Comparison of ENCODE assay signal across 19 cellular contexts in genomic region chr16:85252014-85252413, GRCh38.
DNase-seq lines count a peak whose midpoint lies in the region; ATAC-seq, FAIRE-seq and TF ChIP-seq lines count a peak whose summit lies in the region.
"Had no signal": no experiment of that assay in that cellular context is flagged by ENCODE, and none has a peak within 500 bp of the region (broad histone marks: within the 10 kb centered on the region; RNA-seq: fewer than 3 reads in every experiment).

No MANE protein-coding gene starts in this region.

- H3K36me3 ChIP-seq in HepG2 (replicated peaks in 1 of 2; ENCODE audit: control insufficient read depth in 1 of 2, insufficient read depth in 2 of 2, low read length in 2 of 2) (no peaks in the 10 kb centered on the region), right lobe of liver (no peaks in the 10 kb centered on the region), NT2/D1 (ENCODE audit: insufficient read depth, insufficient read length, low read length) (no peaks in the 10 kb centered on the region)

- peaks cover 6% of the 10 kb centered on the region for H3K4me1 ChIP-seq in HepG2 (ENCODE audit: insufficient read depth, low read length)
- H3K4me1 ChIP-seq in right lobe of liver, result peaks cover 0 to 24% (median 2%) of the 10 kb centered on the region in 4 donors
- peaks cover 35% of the 10 kb centered on the region for H3K4me1 ChIP-seq in NT2/D1 (ENCODE audit: insufficient read depth, insufficient read length)
- H3K4me1 ChIP-seq: A549 had no signal

- in situ Hi-C loops in HepG2 (cut with HindIII; ENCODE audit: extremely low pct_ligation_motif_present, low pct_unique_long_range_greater_than_20kb), result no loop called here

- no TSS peak for BruUV-seq in HepG2 (replicated peaks; lab: Mats Ljungman, UMichigan)

- H3K9me3 ChIP-seq in HepG2 (ENCODE audit: low read length), result no peaks in the 10 kb centered on the region
- H3K9me3 ChIP-seq in right lobe of liver, result no peaks in the 10 kb centered on the region
- no peaks in the 10 kb centered on the region for H3K9me3 ChIP-seq in NT2/D1 (ENCODE audit: insufficient read depth, low read length)
- H3K9me3 ChIP-seq: A549 had no signal

- peaks cover 10% of the 10 kb centered on the region for H3K27me3 Mint-ChIP-seq in endothelial cell (ENCODE audit: unreplicated experiment)

- H4K20me1 ChIP-seq in HepG2 (ENCODE audit: insufficient read depth, low read length), result peaks cover 6% of the 10 kb centered on the region; the same call in 1 of the 2 replicates

- TF ChIP-seq POLR2A in HepG2 (IDR thresholded peaks at IDR 0.05; ENCODE audit: insufficient read depth in 1 of 2, low read depth in 2 of 2, low read length in 2 of 2) (no peak), right lobe of liver (IDR thresholded peaks at IDR 0.05) (no peak)

- no peak overlapping the region for H3K4me2 ChIP-seq in HepG2 (ENCODE audit: low read depth, low read length)
- H3K4me2 ChIP-seq: A549, GM23338 had no signal

- H3K4me3 ChIP-seq in HepG2 (replicated peaks in 1 of 3; ENCODE audit: insufficient read depth in 1 of 3, low read depth in 2 of 3, low read length in 3 of 3) (no peak overlapping the region), right lobe of liver (no peak overlapping the region), NT2/D1 (ENCODE audit: insufficient read length, low read depth) (no peak overlapping the region)
- H3K4me3 ChIP-seq: A549, GM23338 had no signal

- TF ChIP-seq EP300 in HepG2 (IDR thresholded peaks at IDR 0.05; ENCODE audit: low read depth in 2 of 2, low read length in 2 of 2) (no peak), HepG2 (CRISPR knock-in tag; IDR thresholded peaks at IDR 0.05; ENCODE audit: borderline replicate concordance) (no peak)

- intact Hi-C loops in HepG2 (cut with micrococcal nuclease; ENCODE audit: unreplicated experiment) (no loop called here), right lobe of liver (cut with DNase I) (no loop called here)

- no peaks in the 10 kb centered on the region for H3K79me2 ChIP-seq in HepG2 (ENCODE audit: insufficient read depth, low read length)

- CTCF ChIA-PET in HepG2 (lab: Yijun Ruan, JAX; ENCODE audit: low intra/inter-chr PET ratio, low total read pairs), result no interaction called here

- TF ChIP-seq CTCF in HepG2 (CRISPR knock-in tag; IDR thresholded peaks at IDR 0.05) (no peak), right lobe of liver (IDR thresholded peaks at IDR 0.05) (no peak), endothelial cell (IDR thresholded peaks at IDR 0.05; ENCODE audit: unreplicated experiment) (no peak)

- no peak overlapping the region for H2AFZ ChIP-seq in HepG2 (ENCODE audit: low read length)
- H2AFZ ChIP-seq: GM23338 had no signal

- H3K9ac ChIP-seq in HepG2 (ENCODE audit: insufficient read depth, low read depth, low read length) (no peak overlapping the region), NT2/D1 (ENCODE audit: insufficient read length, low read depth) (peak overlapping the region; percentile 25)

- 66% methylated on average over 14 of the region's 14 CpGs for WGBS in HepG2 (ENCODE audit: low lambda C conversion rate)
- WGBS in right lobe of liver (ENCODE audit: insufficient coverage, low coverage, low lambda C conversion rate, missing lambda C conversion rate), result no CpG with 5 or more reads among the region's 14 CpGs

- DNase-seq in HepG2 (ENCODE audit: low spot score) (no peak), right lobe of liver (no peak), NT2/D1 (ENCODE audit: low read depth, low spot score) (no peak), endothelial cell (ENCODE audit: low spot score) (no peak)
- no peak for DNase-seq in activated CD4-positive, alpha-beta T cell treated with anti-CD3 and anti-CD28 coated beads for 4 hours
- DNase-seq: CD4-positive, alpha-beta T cell; COR-L47; DMS79; NCI-H1092 treated with DMSO at 0.1 percent for 48 hours; NCI-H1436 treated with DMSO at 0.1 percent for 48 hours; NCI-H1930; NCI-H526; Right ventricle myocardium superior; T-helper 2 cell had no signal

- H3K36me3 Mint-ChIP-seq in endothelial cell (ENCODE audit: low read depth, unreplicated experiment), result peaks cover 2% of the 10 kb centered on the region

- H3K4me3 Mint-ChIP-seq in endothelial cell (ENCODE audit: unreplicated experiment), result no peak overlapping the region
- H3K4me3 Mint-ChIP-seq: B cell; CD4-positive, alpha-beta T cell; GM23338 had no signal

- peak overlapping the region; percentile 13 for H3K27ac Mint-ChIP-seq in endothelial cell (ENCODE audit: unreplicated experiment)
- H3K27ac Mint-ChIP-seq: B cell; CD4-positive, alpha-beta T cell; GM23338 had no signal

- H3K27me3 ChIP-seq in HepG2 (ENCODE audit: control insufficient read depth in 1 of 2, insufficient read depth in 2 of 2, low read length in 2 of 2) (no peaks in the 10 kb centered on the region; a peak in 1 of 5 replicates), right lobe of liver (no peaks in the 10 kb centered on the region), NT2/D1 (ENCODE audit: insufficient read depth, insufficient read length) (no peaks in the 10 kb centered on the region)

- no peak for FAIRE-seq in HepG2 (lab: Jason Lieb, UNC)
- FAIRE-seq: A549 had no signal

- POLR2A ChIA-PET in HepG2 (lab: Yijun Ruan, JAX), result no interaction called here

- TF ChIP-seq RAD21 in HepG2 (CRISPR knock-in tag; IDR thresholded peaks at IDR 0.05), result no peak

- no peaks in the 10 kb centered on the region for H3K9me3 Mint-ChIP-seq in endothelial cell (ENCODE audit: unreplicated experiment)
- H3K9me3 Mint-ChIP-seq: CD4-positive, alpha-beta T cell; GM23338 had no signal

- H3K27ac ChIP-seq in HepG2 (ENCODE audit: extremely low read length, insufficient read depth, low read length) (no peak overlapping the region), right lobe of liver (no peak overlapping the region)
- H3K27ac ChIP-seq: A549 had no signal

- H3K4me1 Mint-ChIP-seq in endothelial cell (ENCODE audit: unreplicated experiment), result no peaks in the 10 kb centered on the region
- H3K4me1 Mint-ChIP-seq: B cell had no signal

- ATAC-seq in HepG2, result no peak
- ATAC-seq in right lobe of liver, result no peak
- no peak for ATAC-seq in HG03469 (IDR thresholded peaks at IDR 0.05; ENCODE audit: unreplicated experiment)
- ATAC-seq in GM19467 (IDR thresholded peaks at IDR 0.05; ENCODE audit: unreplicated experiment), result no peak

TF ChIP-seq in HepG2, 621 proteins besides CTCF, POLR2A, EP300 and RAD21:
- TF ChIP-seq SMAD9 (CRISPR knock-in tag; IDR thresholded peaks at IDR 0.05) (no peak), MEF2D (CRISPR knock-in tag; IDR thresholded peaks at IDR 0.05) (no peak), ZNF652 (CRISPR knock-in tag; IDR thresholded peaks at IDR 0.05; ENCODE audit: borderline replicate concordance, low read depth) (no peak), ZNF205 (CRISPR knock-in tag; IDR thresholded peaks at IDR 0.05) (peak; percentile 39; the same call in 1 of the 2 replicates), ZFP36 (IDR thresholded peaks at IDR 0.05; ENCODE audit: borderline replicate concordance, low read depth, low read length, partially characterized antibody) (no peak), IRF9 (CRISPR knock-in tag; IDR thresholded peaks at IDR 0.05; ENCODE audit: borderline replicate concordance) (no peak), GPN1 (CRISPR knock-in tag; IDR thresholded peaks at IDR 0.05; ENCODE audit: borderline replicate concordance) (no peak), FOXA3 (CRISPR knock-in tag; IDR thresholded peaks at IDR 0.05) (no peak), ZNF317 (CRISPR knock-in tag; IDR thresholded peaks at IDR 0.05) (no peak), MTF1 (CRISPR knock-in tag; IDR thresholded peaks at IDR 0.05) (no peak)
- TF ChIP-seq, protein P1, sequence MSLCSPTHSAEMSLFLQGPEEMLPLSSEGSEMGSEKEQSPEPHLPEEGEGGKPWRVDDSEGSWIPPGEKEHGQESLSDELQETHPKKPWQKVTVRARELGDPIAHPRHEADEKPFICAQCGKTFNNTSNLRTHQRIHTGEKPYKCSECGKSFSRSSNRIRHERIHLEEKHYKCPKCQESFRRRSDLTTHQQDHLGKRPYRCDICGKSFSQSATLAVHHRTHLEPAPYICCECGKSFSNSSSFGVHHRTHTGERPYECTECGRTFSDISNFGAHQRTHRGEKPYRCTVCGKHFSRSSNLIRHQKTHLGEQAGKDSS (CRISPR knock-in tag; IDR thresholded peaks at IDR 0.05; ENCODE audit: borderline replicate concordance, low read depth), result no peak
- TF ChIP-seq, protein P2, sequence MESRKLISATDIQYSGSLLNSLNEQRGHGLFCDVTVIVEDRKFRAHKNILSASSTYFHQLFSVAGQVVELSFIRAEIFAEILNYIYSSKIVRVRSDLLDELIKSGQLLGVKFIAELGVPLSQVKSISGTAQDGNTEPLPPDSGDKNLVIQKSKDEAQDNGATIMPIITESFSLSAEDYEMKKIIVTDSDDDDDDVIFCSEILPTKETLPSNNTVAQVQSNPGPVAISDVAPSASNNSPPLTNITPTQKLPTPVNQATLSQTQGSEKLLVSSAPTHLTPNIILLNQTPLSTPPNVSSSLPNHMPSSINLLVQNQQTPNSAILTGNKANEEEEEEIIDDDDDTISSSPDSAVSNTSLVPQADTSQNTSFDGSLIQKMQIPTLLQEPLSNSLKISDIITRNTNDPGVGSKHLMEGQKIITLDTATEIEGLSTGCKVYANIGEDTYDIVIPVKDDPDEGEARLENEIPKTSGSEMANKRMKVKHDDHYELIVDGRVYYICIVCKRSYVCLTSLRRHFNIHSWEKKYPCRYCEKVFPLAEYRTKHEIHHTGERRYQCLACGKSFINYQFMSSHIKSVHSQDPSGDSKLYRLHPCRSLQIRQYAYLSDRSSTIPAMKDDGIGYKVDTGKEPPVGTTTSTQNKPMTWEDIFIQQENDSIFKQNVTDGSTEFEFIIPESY (CRISPR knock-in tag; IDR thresholded peaks at IDR 0.05), result peak; percentile 96
